Comparison of ENCODE assay signal across 8 cellular contexts in genomic region chr3:184299488-184300376, GRCh38. TPM values are rescaled to one million over a fixed set of nuclear protein-coding genes. Genes with fewer than 3 reads are reported as not detected.
DNase-seq lines count a peak whose midpoint lies in the region; ATAC-seq, FAIRE-seq and TF ChIP-seq lines count a peak whose summit lies in the region.

No MANE protein-coding gene starts in this region.

- H3K4me1 ChIP-seq in keratinocyte (ENCODE audit: control insufficient read depth, extremely low read depth, insufficient read depth, low read length) (peaks cover 9% of the 10 kb centered on the region), testis (peaks cover 10% of the 10 kb centered on the region)

- CTCF ChIA-PET in BJ (lab: Yijun Ruan, JAX) = interaction anchor here (0.5 to 1.8 kb wide), 5 partner anchors 12 to 404 kb away, joined by 3 to 8 read pairs (median 4); no protein-coding TSS in a partner anchor

- peak overlapping the region; percentile 98 for H3K4me3 Mint-ChIP-seq in activated naive CD8-positive, alpha-beta T cell treated with anti-CD3 and anti-CD28 coated beads, Interleukin-2, amount 50 U/mL, for 24 hours

- H2AFZ ChIP-seq in keratinocyte (ENCODE audit: control insufficient read depth, low read length) = no peak overlapping the region

- H3K36me3 Mint-ChIP-seq in activated naive CD8-positive, alpha-beta T cell treated with anti-CD3 and anti-CD28 coated beads, Interleukin-2, amount 50 U/mL, for 24 hours (ENCODE audit: low read depth) = peaks cover 42% of the 10 kb centered on the region

- H3K4me1 Mint-ChIP-seq in activated naive CD8-positive, alpha-beta T cell treated with anti-CD3 and anti-CD28 coated beads, Interleukin-2, amount 50 U/mL, for 24 hours = peaks cover 25% of the 10 kb centered on the region

- intact Hi-C loops in testis (cut with DNase I; ENCODE audit: low total_unique reads) = no loop called here

- no peaks in the 10 kb centered on the region for H3K9me1 ChIP-seq in keratinocyte (ENCODE audit: control insufficient read depth, extremely low read depth, insufficient read depth, low read length)

- peak overlapping the region; percentile 94 for H3K9ac ChIP-seq in keratinocyte (ENCODE audit: control insufficient read depth, extremely low read depth, insufficient read depth, low read length)

- H3K36me3 ChIP-seq in BJ (ENCODE audit: control insufficient read depth, insufficient read depth, low read length) = peaks cover 20% of the 10 kb centered on the region
- H3K36me3 ChIP-seq in keratinocyte (ENCODE audit: control insufficient read depth in 2 of 2, extremely low read depth in 1 of 2, insufficient read depth in 2 of 2, low read length in 2 of 2) = peaks cover 29 to 34% of the 10 kb centered on the region in 2 experiments
- no peaks in the 10 kb centered on the region for H3K36me3 ChIP-seq in testis (ENCODE audit: low read depth, missing control alignments)

- TF ChIP-seq CTCF in BJ (IDR thresholded peaks at IDR 0.05; ENCODE audit: insufficient read depth, low read depth, low read length) = no peak
- TF ChIP-seq CTCF in keratinocyte (optimal IDR thresholded peaks at IDR 0.05 in 1 of 3, IDR thresholded peaks at IDR 0.05 in 1 of 3, conservative IDR thresholded peaks at IDR 0.05 in 1 of 3; ENCODE audit: extremely low read depth in 1 of 3, insufficient read depth in 2 of 3, low read length in 3 of 3) = no peak
- no peak for TF ChIP-seq CTCF in testis (IDR thresholded peaks at IDR 0.05)

- H3K27me3 Mint-ChIP-seq in activated naive CD8-positive, alpha-beta T cell treated with anti-CD3 and anti-CD28 coated beads, Interleukin-2, amount 50 U/mL, for 24 hours = no peaks in the 10 kb centered on the region

- H3K4me2 ChIP-seq in keratinocyte (ENCODE audit: control insufficient read depth, extremely low read depth, insufficient read depth, low read depth, low read length) = peak overlapping the region; percentile 84

- peaks cover 10% of the 10 kb centered on the region for H4K20me1 ChIP-seq in keratinocyte (ENCODE audit: control insufficient read depth, extremely low read depth, insufficient read depth, low read length)

- TF ChIP-seq POLR2A in testis (IDR thresholded peaks at IDR 0.05) = no peak

- dilution Hi-C loops in keratinocyte (cut with MboI; ENCODE audit: extremely low pct_ligation_motif_present, low sequenced_read_pairs) = no loop called here

- peak; percentile 12 for ATAC-seq in HG03432 (IDR thresholded peaks at IDR 0.05; ENCODE audit: unreplicated experiment)
- ATAC-seq in activated naive CD8-positive, alpha-beta T cell treated with anti-CD3 and anti-CD28 coated beads, Interleukin-2, amount 50 U/mL, for 24 hours = no peak
- ATAC-seq in HG03139 (IDR thresholded peaks at IDR 0.05; ENCODE audit: unreplicated experiment) = no peak

- H3K79me2 ChIP-seq in keratinocyte (ENCODE audit: control insufficient read depth, insufficient read depth, low read length) = peaks cover 53% of the 10 kb centered on the region

- DNase-seq in BJ (ENCODE audit: low read depth) = no peak
- DNase-seq in activated naive CD8-positive, alpha-beta T cell treated with anti-CD3 and anti-CD28 coated beads, Interleukin-2, amount 50 U/mL, for 24 hours = no peak
- no peak for DNase-seq in keratinocyte (ENCODE audit: low read depth, low spot score)
- DNase-seq in testis = no peak
- no peak for DNase-seq in SHP77 treated with DMSO at 0.1 percent for 48 hours (lab: John Stamatoyannopoulos, UW)
- DNase-seq in pons (ENCODE audit: low spot score) = no peak

- no peak for FAIRE-seq in keratinocyte (lab: Jason Lieb, UNC)

- 15% methylated on average over 22 to 29 of the region's 29 CpGs for WGBS in testis, 2 donors

- H3K9me3 Mint-ChIP-seq in activated naive CD8-positive, alpha-beta T cell treated with anti-CD3 and anti-CD28 coated beads, Interleukin-2, amount 50 U/mL, for 24 hours = no peaks in the 10 kb centered on the region

- H3K27me3 ChIP-seq in BJ (ENCODE audit: control insufficient read depth, insufficient read depth, low read length) (0 out of 2 replicates have a peak, but pooled peaks cover 1% of the 10 kb centered on the region), keratinocyte (ENCODE audit: control insufficient read depth, extremely low read depth, insufficient read depth, low read length) (no peaks in the 10 kb centered on the region), testis (no peaks in the 10 kb centered on the region)

- peak overlapping the region; percentile 90 for H3K27ac Mint-ChIP-seq in activated naive CD8-positive, alpha-beta T cell treated with anti-CD3 and anti-CD28 coated beads, Interleukin-2, amount 50 U/mL, for 24 hours

- H3K9me3 ChIP-seq in keratinocyte (ENCODE audit: control insufficient read depth, low read depth, low read length) (no peaks in the 10 kb centered on the region), testis (no peaks in the 10 kb centered on the region)

- POLR2A ChIA-PET in BJ (lab: Charles Lee) = interaction anchor here (0.6 kb wide), 1 partner anchor 41 kb away, joined by 14 read pairs; no protein-coding TSS in a partner anchor

- H3K4me3 ChIP-seq in BJ (ENCODE audit: low read depth, low read length) = peak overlapping the region; percentile 87
- H3K4me3 ChIP-seq in keratinocyte (ENCODE audit: control insufficient read depth in 2 of 3, extremely low read depth in 1 of 3, insufficient read depth in 2 of 3, low read depth in 1 of 3, low read length in 3 of 3) = peak overlapping the region; percentile 90 to 99 (median 90)
- H3K4me3 ChIP-seq in testis = peak overlapping the region; percentile 89 to 91

- peak overlapping the region; percentile 84 for H3K27ac ChIP-seq in keratinocyte (ENCODE audit: control insufficient read depth, insufficient read depth, low read length)
- H3K27ac ChIP-seq in testis = peak overlapping the region; percentile 65 to 79

RNA-seq across cellular contexts. Expression of gene PSMD2, which starts 0.7 kb away (rescaled TPM):
- 262 and 330 TPM in 2 replicates for polyA plus RNA-seq in BJ (2011; rRNA removed)
- polyA minus RNA-seq in BJ (2011; rRNA and poly(A)+ RNA removed) = 366 and 510 TPM in 2 replicates
- 515 to 703 TPM (median 593 TPM) in 3 replicates for polyA plus RNA-seq in keratinocyte
- polyA plus RNA-seq in keratinocyte (2011; ENCODE audit: low read depth) = 154 TPM
- 434 and 454 TPM in 2 replicates for polyA plus RNA-seq in keratinocyte (2011; cell fraction: cytosol; rRNA removed)
- 579 and 645 TPM in 2 replicates for polyA plus RNA-seq in keratinocyte (2011; cell fraction: nucleus; rRNA removed)
- polyA plus RNA-seq in keratinocyte (2012; ENCODE audit: low replicate concordance) = 234 and 667 TPM in 2 replicates
- 941 to 972 TPM (median 950 TPM) in 3 replicates for polyA minus RNA-seq in keratinocyte
- 751 TPM for polyA minus RNA-seq in keratinocyte (2011; cell fraction: cytosol; rRNA and poly(A)+ RNA removed)
- polyA minus RNA-seq in keratinocyte (2011; cell fraction: nucleus; rRNA and poly(A)+ RNA removed) = 397 and 557 TPM in 2 replicates
- total RNA-seq in testis = 100 to 1,000 TPM; 289 to 339 TPM
- polyA plus RNA-seq in testis (ENCODE audit: insufficient read depth, low read depth, low replicate concordance) = 379 TPM

RNA-seq across cellular contexts. Expression of gene EIF4G1, which starts 14.7 kb away (rescaled TPM):
- polyA plus RNA-seq in BJ (2011; rRNA removed) (222 and 370 TPM in 2 replicates), keratinocyte (217 to 467 TPM (median 225 TPM) in 3 replicates), testis (ENCODE audit: insufficient read depth, low read depth, low replicate concordance) (255 TPM)
- 187 and 236 TPM in 2 replicates for polyA minus RNA-seq in BJ (2011; rRNA and poly(A)+ RNA removed)
- polyA plus RNA-seq in keratinocyte (2011; ENCODE audit: low read depth) = 314 TPM
- 204 and 208 TPM in 2 replicates for polyA plus RNA-seq in keratinocyte (2011; cell fraction: cytosol; rRNA removed)
- 810 and 873 TPM in 2 replicates for polyA plus RNA-seq in keratinocyte (2011; cell fraction: nucleus; rRNA removed)
- polyA plus RNA-seq in keratinocyte (2012; ENCODE audit: low replicate concordance) = 202 and 422 TPM in 2 replicates
- polyA minus RNA-seq in keratinocyte = 332 to 1,056 TPM (median 349 TPM) in 3 replicates
- 249 TPM for polyA minus RNA-seq in keratinocyte (2011; cell fraction: cytosol; rRNA and poly(A)+ RNA removed)
- 371 and 479 TPM in 2 replicates for polyA minus RNA-seq in keratinocyte (2011; cell fraction: nucleus; rRNA and poly(A)+ RNA removed)
- total RNA-seq in testis = 100 to 1,000 TPM; 295 TPM

RNA-seq across cellular contexts. Expression of gene ECE2, which starts 23.9 kb away (rescaled TPM):
- polyA plus RNA-seq in BJ (2011; rRNA removed) = not detected in 2 replicates
- polyA minus RNA-seq in BJ (2011; rRNA and poly(A)+ RNA removed) = not detected in 2 replicates
- polyA plus RNA-seq in keratinocyte = not detected in 3 replicates
- not detected for polyA plus RNA-seq in keratinocyte (2011; ENCODE audit: low read depth)
- polyA plus RNA-seq in keratinocyte (2011; cell fraction: cytosol; rRNA removed) = not detected in 2 replicates
- polyA plus RNA-seq in keratinocyte (2011; cell fraction: nucleus; rRNA removed) = not detected in 2 replicates
- polyA plus RNA-seq in keratinocyte (2012; ENCODE audit: low replicate concordance) = not detected in 2 replicates
- polyA minus RNA-seq in keratinocyte = not detected in 3 replicates
- not detected for polyA minus RNA-seq in keratinocyte (2011; cell fraction: cytosol; rRNA and poly(A)+ RNA removed)
- polyA minus RNA-seq in keratinocyte (2011; cell fraction: nucleus; rRNA and poly(A)+ RNA removed) = not detected in 2 replicates
- total RNA-seq in testis = 1 to 10 TPM; 1.4 TPM
- polyA plus RNA-seq in testis (ENCODE audit: insufficient read depth, low read depth, low replicate concordance) = 1.1 TPM

RNA-seq across cellular contexts. Expression of gene FAM131A, which starts 37.7 kb away (rescaled TPM):
- 5.4 and 9.3 TPM in 2 replicates for polyA plus RNA-seq in BJ (2011; rRNA removed)
- polyA minus RNA-seq in BJ (2011; rRNA and poly(A)+ RNA removed) = 7.7 and 8.1 TPM in 2 replicates
- polyA plus RNA-seq in keratinocyte = 10.8 to 17.4 TPM (median 12.1 TPM) in 3 replicates
- polyA plus RNA-seq in keratinocyte (2011; ENCODE audit: low read depth) = 8.9 TPM
- polyA plus RNA-seq in keratinocyte (2011; cell fraction: cytosol; rRNA removed) = 5.6 and 17.2 TPM in 2 replicates
- polyA plus RNA-seq in keratinocyte (2011; cell fraction: nucleus; rRNA removed) = 16.2 and 17.3 TPM in 2 replicates
- 8.7 and 23.6 TPM in 2 replicates for polyA plus RNA-seq in keratinocyte (2012; ENCODE audit: low replicate concordance)
- 7.2 to 17.9 TPM (median 7.8 TPM) in 3 replicates for polyA minus RNA-seq in keratinocyte
- polyA minus RNA-seq in keratinocyte (2011; cell fraction: cytosol; rRNA and poly(A)+ RNA removed) = 16.1 TPM
- polyA minus RNA-seq in keratinocyte (2011; cell fraction: nucleus; rRNA and poly(A)+ RNA removed) = 8.5 and 9.5 TPM in 2 replicates
- total RNA-seq in testis = 10 to 100 TPM; 75.9 to 77.2 TPM
- 28.1 TPM for polyA plus RNA-seq in testis (ENCODE audit: insufficient read depth, low read depth, low replicate concordance)

RNA-seq across cellular contexts. Expression of gene CAMK2N2, which starts 38.4 kb away (rescaled TPM):
- polyA plus RNA-seq in BJ (2011; rRNA removed) (0.17 and 0.28 TPM in 2 replicates), keratinocyte (0.06 to 0.29 TPM (median 0.18 TPM) in 3 replicates), testis (ENCODE audit: insufficient read depth, low read depth, low replicate concordance) (0.40 TPM)
- 0.24 and 0.41 TPM in 2 replicates for polyA minus RNA-seq in BJ (2011; rRNA and poly(A)+ RNA removed)
- polyA plus RNA-seq in keratinocyte (2011; ENCODE audit: low read depth) = not detected
- 0.13 and 0.27 TPM in 2 replicates for polyA plus RNA-seq in keratinocyte (2011; cell fraction: cytosol; rRNA removed)
- 0.11 and 0.13 TPM in 2 replicates for polyA plus RNA-seq in keratinocyte (2011; cell fraction: nucleus; rRNA removed)
- 0.60 TPM in 1 of 2 replicates, not detected in the other for polyA plus RNA-seq in keratinocyte (2012; ENCODE audit: low replicate concordance)
- polyA minus RNA-seq in keratinocyte = 0.16 to 0.30 TPM in 2 of 3 replicates, not detected in the other
- not detected for polyA minus RNA-seq in keratinocyte (2011; cell fraction: cytosol; rRNA and poly(A)+ RNA removed)
- not detected in 2 replicates for polyA minus RNA-seq in keratinocyte (2011; cell fraction: nucleus; rRNA and poly(A)+ RNA removed)
- total RNA-seq in testis = under 1 TPM in 1 of 2 donors, not detected in 1; 0.24 TPM
